In genomic region chr2:240624011-240624949, GRCh38 we compare ENCODE assay signal across 11 cellular contexts. TPM values are rescaled to one million over a fixed set of nuclear protein-coding genes. Genes with fewer than 3 reads are reported as not detected.
DNase-seq lines count a peak whose midpoint lies in the region; ATAC-seq and TF ChIP-seq lines count a peak whose summit lies in the region.
"Had no signal": no experiment of that assay in that cellular context is flagged by ENCODE, and none has a peak within 500 bp of the region (broad histone marks: within the 10 kb centered on the region; RNA-seq: fewer than 3 reads in every experiment).

No MANE protein-coding gene starts in this region.

- no peak overlapping the region for H3K9ac ChIP-seq in mesenchymal stem cell (ENCODE audit: low read length)
- no peak overlapping the region for H3K9ac ChIP-seq in mesendoderm (ENCODE audit: low read length)

- no peaks in the 10 kb centered on the region for H3K79me2 ChIP-seq in mesendoderm (ENCODE audit: control insufficient read depth, insufficient read depth, low read length)

- 84% methylated on average over 23 of the region's 24 CpGs for WGBS in mesenchymal stem cell
- WGBS in mesendoderm (ENCODE audit: extremely low coverage, insufficient coverage, low lambda C conversion rate) = no CpG with 5 or more reads among the region's 24 CpGs

- H2AFZ ChIP-seq in mesenchymal stem cell (ENCODE audit: low read depth, low read length) = no peak overlapping the region

- no peak overlapping the region for H3K56ac ChIP-seq in mesendoderm (ENCODE audit: low read length)

- ATAC-seq in Right ventricle myocardium inferior (no peak), GM21515 (IDR thresholded peaks at IDR 0.05; ENCODE audit: unreplicated experiment) (no peak)

- H4K8ac ChIP-seq in mesenchymal stem cell (ENCODE audit: low read length) (no peak overlapping the region), mesendoderm (ENCODE audit: low read depth, low read length) (no peak overlapping the region)

- peaks cover 4% of the 10 kb centered on the region for H3K4me1 Mint-ChIP-seq in type B pancreatic cell (ENCODE audit: unreplicated experiment)

- no peak for TF ChIP-seq CTCF in right atrium auricular region (IDR thresholded peaks at IDR 0.05)
- no peak for TF ChIP-seq CTCF in type B pancreatic cell (conservative IDR thresholded peaks at IDR 0.05)

- H3K79me1 ChIP-seq in mesenchymal stem cell (replicated peaks; ENCODE audit: low read length, poor library complexity, severe bottlenecking) (no peaks in the 10 kb centered on the region), mesendoderm (ENCODE audit: low read length) (no peaks in the 10 kb centered on the region)

- no peak overlapping the region for H3K27ac ChIP-seq in right atrium auricular region
- no peak overlapping the region for H3K27ac ChIP-seq in mesenchymal stem cell (ENCODE audit: low read length, poor library complexity, severe bottlenecking)
- H3K27ac ChIP-seq in mesendoderm (ENCODE audit: low read depth, low read length) = no peak overlapping the region

- no peaks in the 10 kb centered on the region for H3K9me3 Mint-ChIP-seq in type B pancreatic cell

- H3K4ac ChIP-seq in mesenchymal stem cell (ENCODE audit: low read depth in 1 of 2, low read length in 2 of 2) (no peak overlapping the region), mesendoderm (ENCODE audit: low read depth, low read length) (no peak overlapping the region)

- intact Hi-C loops in Right ventricle myocardium inferior (cut with DNase I) = no loop called here

- no peaks in the 10 kb centered on the region for H3K36me3 Mint-ChIP-seq in type B pancreatic cell

- H3K9me3 ChIP-seq in right atrium auricular region = no peaks in the 10 kb centered on the region
- no peaks in the 10 kb centered on the region for H3K9me3 ChIP-seq in mesenchymal stem cell (ENCODE audit: control insufficient read depth, low read length)
- H3K9me3 ChIP-seq: Caco-2, neutrophil had no signal

- no peak overlapping the region for H4K5ac ChIP-seq in mesendoderm (ENCODE audit: low read length)

- no peak overlapping the region for H2BK5ac ChIP-seq in mesenchymal stem cell (ENCODE audit: low read depth, low read length, poor library complexity, severe bottlenecking)
- H2BK5ac ChIP-seq in mesendoderm (ENCODE audit: low read length) = no peak overlapping the region

- no peak overlapping the region for H2BK120ac ChIP-seq in mesenchymal stem cell (ENCODE audit: low read depth, low read length)
- no peak overlapping the region for H2BK120ac ChIP-seq in mesendoderm (ENCODE audit: low read depth, low read length)

- DNase-seq in Right ventricle myocardium inferior (ENCODE audit: missing footprints) (peak; percentile 53), right atrium auricular region (ENCODE audit: low spot score) (no peak), mesenchymal stem cell (no peak), mesendoderm (no peak), type B pancreatic cell (ENCODE audit: extremely low spot score, unreplicated experiment) (no peak)
- DNase-seq in activated naive CD4-positive, alpha-beta T cell treated with anti-CD3 and anti-CD28 coated beads, Interleukin-2, amount 50 U/mL, for 16 hours = peak; percentile 8
- no peak for DNase-seq in stimulated activated CD4-positive, alpha-beta T cell treated with anti-CD3 and anti-CD28 coated beads, Interleukin-12 subunit alpha, Interleukin-12 subunit beta, amount 100 ng/mL, for 4 hours
- DNase-seq: NCI-H446 treated with DMSO at 0.1 percent for 48 hours had no signal

- H3K4me3 ChIP-seq in right atrium auricular region (no peak overlapping the region), mesenchymal stem cell (ENCODE audit: insufficient read depth in 1 of 2, low read depth in 1 of 2, low read length in 2 of 2) (peak overlapping the region in 1 of 2 experiments; percentile 6), mesendoderm (ENCODE audit: low read length) (no peak overlapping the region)

- H3K36me3 ChIP-seq in right atrium auricular region (no peaks in the 10 kb centered on the region), mesenchymal stem cell (ENCODE audit: control insufficient read depth in 1 of 2, insufficient read depth in 2 of 2, low read depth in 1 of 2, low read length in 2 of 2) (no peaks in the 10 kb centered on the region), mesendoderm (ENCODE audit: control insufficient read depth, insufficient read depth, low read length) (no peaks in the 10 kb centered on the region)
- H3K36me3 ChIP-seq: neutrophil had no signal

- no peak overlapping the region for H3K27ac Mint-ChIP-seq in type B pancreatic cell

- H2AK5ac ChIP-seq in mesenchymal stem cell (ENCODE audit: low read length, severe bottlenecking) = no peak overlapping the region
- H2AK5ac ChIP-seq in mesendoderm (ENCODE audit: low read length) = no peak overlapping the region

- H3K14ac ChIP-seq in mesenchymal stem cell (ENCODE audit: low read length in 2 of 2) = no peak overlapping the region

- peak overlapping the region; percentile 64 for H4K91ac ChIP-seq in mesenchymal stem cell (ENCODE audit: low read length)

- no peak overlapping the region for H3K4me3 Mint-ChIP-seq in type B pancreatic cell

- H3K27me3 ChIP-seq in right atrium auricular region (no peaks in the 10 kb centered on the region), mesenchymal stem cell (ENCODE audit: control insufficient read depth in 1 of 2, insufficient read depth in 1 of 2, low read length in 2 of 2) (peaks cover 0 to 17% of the 10 kb centered on the region in 2 experiments), mesendoderm (ENCODE audit: insufficient read depth, low read length, poor library complexity) (no peaks in the 10 kb centered on the region)

- H2BK15ac ChIP-seq in mesenchymal stem cell (ENCODE audit: low read depth, poor library complexity, severe bottlenecking) = no peak overlapping the region
- H2BK15ac ChIP-seq in mesendoderm (replicated peaks; ENCODE audit: low read depth) = no peak overlapping the region

- H3K4me1 ChIP-seq in right atrium auricular region = no peaks in the 10 kb centered on the region
- peaks cover 12% of the 10 kb centered on the region for H3K4me1 ChIP-seq in mesenchymal stem cell (ENCODE audit: control insufficient read depth, insufficient read depth, low read depth, low read length)
- H3K4me1 ChIP-seq in mesendoderm (ENCODE audit: control insufficient read depth, low read depth, low read length) = no peaks in the 10 kb centered on the region
- H3K4me1 ChIP-seq: Caco-2 had no signal

- H3K4me2 ChIP-seq in mesenchymal stem cell (ENCODE audit: low read length, poor library complexity, severe bottlenecking) (no peak overlapping the region), mesendoderm (ENCODE audit: low read length) (no peak overlapping the region)

- H2BK12ac ChIP-seq in mesenchymal stem cell (ENCODE audit: low read length in 2 of 2) = no peak overlapping the region

- H3K27me3 Mint-ChIP-seq in type B pancreatic cell = no peaks in the 10 kb centered on the region

- H3K18ac ChIP-seq in mesenchymal stem cell (ENCODE audit: low read depth in 1 of 2, low read length in 2 of 2) (no peak overlapping the region), mesendoderm (ENCODE audit: low read length) (no peak overlapping the region)

- H3K23ac ChIP-seq in mesenchymal stem cell (ENCODE audit: low read length in 2 of 2) (no peak overlapping the region), mesendoderm (ENCODE audit: low read length) (no peak overlapping the region)

RNA-seq across cellular contexts. Expression of gene GPR35, which starts 1.0 kb away (rescaled TPM):
- total RNA-seq in Right ventricle myocardium inferior (2.2 TPM), right atrium auricular region (under 1 TPM; 0.56 to 0.86 TPM), type B pancreatic cell (ENCODE audit: low replicate concordance) (3.6 and 3.9 TPM in 2 replicates)
- 0.15 TPM for polyA plus RNA-seq in mesenchymal stem cell (2013, experiment 1 of 2)
- polyA plus RNA-seq in mesenchymal stem cell (2013, experiment 2 of 2) = 0.21 TPM
- polyA plus RNA-seq in mesendoderm (2013, experiment 1 of 2) = 0.10 TPM
- 0.13 TPM for polyA plus RNA-seq in mesendoderm (2013, experiment 2 of 2)

RNA-seq across cellular contexts. Expression of gene CAPN10, which starts 37.7 kb away (rescaled TPM):
- 51.8 TPM for total RNA-seq in Right ventricle myocardium inferior
- 10 to 100 TPM; 14.1 to 14.6 TPM for total RNA-seq in right atrium auricular region
- 8.9 TPM for polyA plus RNA-seq in mesenchymal stem cell (2013, experiment 1 of 2)
- 8.8 TPM for polyA plus RNA-seq in mesenchymal stem cell (2013, experiment 2 of 2)
- 11.8 TPM for polyA plus RNA-seq in mesendoderm (2013, experiment 1 of 2)
- 11.6 TPM for polyA plus RNA-seq in mesendoderm (2013, experiment 2 of 2)
- total RNA-seq in type B pancreatic cell (ENCODE audit: low replicate concordance) = 36.3 and 55.2 TPM in 2 replicates

RNA-seq across cellular contexts. Expression of gene RNPEPL1, which starts 56.0 kb away (rescaled TPM):
- 98.4 TPM for total RNA-seq in Right ventricle myocardium inferior
- 10 to 100 TPM; 62.0 to 76.3 TPM for total RNA-seq in right atrium auricular region
- polyA plus RNA-seq in mesenchymal stem cell (2013, experiment 1 of 2) = 42.6 TPM
- polyA plus RNA-seq in mesenchymal stem cell (2013, experiment 2 of 2) = 43.8 TPM
- 5.8 TPM for polyA plus RNA-seq in mesendoderm (2013, experiment 1 of 2)
- polyA plus RNA-seq in mesendoderm (2013, experiment 2 of 2) = 5.3 TPM
- total RNA-seq in type B pancreatic cell (ENCODE audit: low replicate concordance) = 40.5 and 66.4 TPM in 2 replicates

RNA-seq across cellular contexts. Expression of gene AQP12B, which starts 58.4 kb away (rescaled TPM):
- not detected for total RNA-seq in Right ventricle myocardium inferior
- not detected for total RNA-seq in right atrium auricular region
- not detected for polyA plus RNA-seq in mesenchymal stem cell (2013, experiment 1 of 2)
- not detected for polyA plus RNA-seq in mesenchymal stem cell (2013, experiment 2 of 2)
- not detected for polyA plus RNA-seq in mesendoderm (2013, experiment 1 of 2)
- polyA plus RNA-seq in mesendoderm (2013, experiment 2 of 2) = not detected
- 0.10 and 0.43 TPM in 2 replicates for total RNA-seq in type B pancreatic cell (ENCODE audit: low replicate concordance)
- total RNA-seq: Caco-2 had no signal

Comparison
In these comparisons a context has a peak if more than half of its experiments do, and no peak if none do; other contexts are left out.
1. DNase-seq: peak in Right ventricle myocardium inferior (single experiment) and activated naive CD4-positive, alpha-beta T cell treated with anti-CD3 and anti-CD28 coated beads, Interleukin-2, amount 50 U/mL, for 16 hours (single experiment); none in right atrium auricular region (single experiment), mesenchymal stem cell (single experiment), mesendoderm (single experiment), type B pancreatic cell (single experiment) and stimulated activated CD4-positive, alpha-beta T cell treated with anti-CD3 and anti-CD28 coated beads, Interleukin-12 subunit alpha, Interleukin-12 subunit beta, amount 100 ng/mL, for 4 hours (single experiment).